In the genomic region with DNA sequence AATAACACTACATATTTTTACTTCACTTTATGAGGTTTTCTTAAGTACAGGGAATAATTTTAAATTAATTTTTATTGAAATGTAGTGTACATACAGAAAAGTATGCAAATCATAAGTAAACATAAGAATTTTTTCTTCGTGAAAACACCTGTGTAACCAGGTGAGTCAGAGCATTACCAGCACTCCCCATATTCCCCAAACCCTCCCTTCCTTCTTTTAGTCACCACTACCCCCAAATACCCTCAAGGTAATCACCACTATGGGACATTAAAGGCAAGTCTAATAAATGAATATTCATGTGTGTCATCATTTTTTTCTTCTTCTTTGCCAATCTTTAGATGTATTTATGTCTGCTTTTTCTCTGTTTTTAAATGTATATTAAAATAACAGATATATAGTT, we compare ENCODE assay signal across 34 cellular contexts.
"Had no signal": no experiment of that assay in that cellular context is flagged by ENCODE, and none has a peak within 500 bp of the region (broad histone marks: within the 10 kb centered on the region; RNA-seq: fewer than 3 reads in every experiment).

No MANE protein-coding gene starts in this region.

- H3K4me3 ChIP-seq: cardiac muscle cell, MG63, SJSA1 had no signal

- H3K36me3 ChIP-seq: cardiac muscle cell, MG63, SJSA1 had no signal

- H3K27ac Mint-ChIP-seq: activated B cell treated with CpG ODN at 0.5 μM for 24 hours; activated CD4-positive, alpha-beta memory T cell treated with anti-CD3 and anti-CD28 coated beads for 36 hours; activated naive CD4-positive, alpha-beta T cell treated with anti-CD3 and anti-CD28 coated beads, Interleukin-2, amount 10 ng/mL, durations not matched to agents 7 days and 5 days; activated naive CD8-positive, alpha-beta T cell; activated naive CD8-positive, alpha-beta T cell treated with anti-CD3 and anti-CD28 coated beads, Interleukin-2, amount 50 U/mL, for 24 hours; brain had no signal

- H3K27me3 ChIP-seq: cardiac muscle cell, MG63, SJSA1 had no signal

- DNase-seq: activated B cell treated with CpG ODN at 0.5 μM for 24 hours; activated CD4-positive, alpha-beta memory T cell treated with anti-CD3 and anti-CD28 coated beads for 36 hours; activated CD4-positive, alpha-beta T cell treated with anti-CD3 and anti-CD28 coated beads for 4 hours; activated CD4-positive, alpha-beta T cell treated with anti-CD3 and anti-CD28 coated beads, Interleukin-2, amount 50 U/mL, for 1 hour; activated CD4-positive, CD25-positive, alpha-beta regulatory T cell treated with anti-CD3 and anti-CD28 coated beads, Interleukin-2, amount 50 U/mL, for 72 hours; activated CD8-positive, alpha-beta memory T cell treated with anti-CD3 and anti-CD28 coated beads, Interleukin-2, amount 50 U/mL, for 4 hours; activated effector memory CD4-positive, alpha-beta T cell treated with Interleukin-2 at 50 U/mL for 16 hours; activated naive CD4-positive, alpha-beta T cell treated with anti-CD3 and anti-CD28 coated beads, Interleukin-2, amount 10 ng/mL, durations not matched to agents 7 days and 5 days; activated naive CD8-positive, alpha-beta T cell treated with anti-CD3 and anti-CD28 coated beads, Interleukin-2, amount 50 U/mL, for 24 hours; activated T-cell treated with anti-CD3 and anti-CD28 coated beads for 4 hours; activated T-cell treated with anti-CD3 and anti-CD28 coated beads, Interleukin-2, amount 50 U/mL, for 48 hours; anterior cingulate cortex; Karpas-422; KBM-7; MG63; NCI-H1048; NCI-H1105 treated with DMSO at 0.1 percent for 48 hours; NCI-H1436; NCI-H1694; NCI-H1930; NCI-H2081 treated with DMSO at 0.1 percent for 48 hours; NCI-H226; NCI-H446 treated with DMSO at 0.1 percent for 48 hours; NCI-H524; SHP77 treated with DMSO at 0.1 percent for 48 hours; SK-N-SH; T-helper 1 cell; T-helper 2 cell; T-helper 9 cell had no signal

- H3K4me3 Mint-ChIP-seq: activated B cell treated with CpG ODN at 0.5 μM for 24 hours; activated CD4-positive, alpha-beta memory T cell treated with anti-CD3 and anti-CD28 coated beads for 36 hours; activated naive CD4-positive, alpha-beta T cell treated with anti-CD3 and anti-CD28 coated beads, Interleukin-2, amount 10 ng/mL, durations not matched to agents 7 days and 5 days; activated naive CD8-positive, alpha-beta T cell; activated naive CD8-positive, alpha-beta T cell treated with anti-CD3 and anti-CD28 coated beads, Interleukin-2, amount 50 U/mL, for 24 hours; brain had no signal

- H3K4me2 ChIP-seq: SK-N-SH had no signal

- H3K4me1 Mint-ChIP-seq: activated B cell treated with CpG ODN at 0.5 μM for 24 hours; activated naive CD4-positive, alpha-beta T cell treated with anti-CD3 and anti-CD28 coated beads, Interleukin-2, amount 10 ng/mL, durations not matched to agents 7 days and 5 days; activated naive CD8-positive, alpha-beta T cell treated with anti-CD3 and anti-CD28 coated beads, Interleukin-2, amount 50 U/mL, for 24 hours had no signal

- H3K9me3 ChIP-seq: MG63, SJSA1, SK-N-SH had no signal

- H3K27ac ChIP-seq: SJSA1, VCaP had no signal

- H3K9ac ChIP-seq: SK-N-SH had no signal

- H3K9me3 Mint-ChIP-seq: activated B cell treated with CpG ODN at 0.5 μM for 24 hours; activated CD4-positive, alpha-beta memory T cell treated with anti-CD3 and anti-CD28 coated beads for 36 hours; activated naive CD4-positive, alpha-beta T cell treated with anti-CD3 and anti-CD28 coated beads, Interleukin-2, amount 10 ng/mL, durations not matched to agents 7 days and 5 days; activated naive CD8-positive, alpha-beta T cell treated with anti-CD3 and anti-CD28 coated beads, Interleukin-2, amount 50 U/mL, for 24 hours had no signal

- H3K27me3 Mint-ChIP-seq: activated B cell treated with CpG ODN at 0.5 μM for 24 hours; activated CD4-positive, alpha-beta memory T cell treated with anti-CD3 and anti-CD28 coated beads for 36 hours; activated naive CD4-positive, alpha-beta T cell treated with anti-CD3 and anti-CD28 coated beads, Interleukin-2, amount 10 ng/mL, durations not matched to agents 7 days and 5 days; activated naive CD8-positive, alpha-beta T cell; activated naive CD8-positive, alpha-beta T cell treated with anti-CD3 and anti-CD28 coated beads, Interleukin-2, amount 50 U/mL, for 24 hours; brain had no signal

- ATAC-seq: activated naive CD8-positive, alpha-beta T cell treated with anti-CD3 and anti-CD28 coated beads, Interleukin-2, amount 50 U/mL, for 24 hours had no signal
